In genomic region chr1:237457573-237457972, GRCh38 we compare ENCODE assay signal across 3 cellular contexts.
A peak's percentile ranks its signal among the peaks of the same experiment; 100 is the strongest.
TF ChIP-seq lines count a peak whose summit lies in the region.

No MANE protein-coding gene starts in this region.

TF ChIP-seq in IMR-90, 13 proteins besides CTCF, POLR2A, EP300 and RAD21:
- TF ChIP-seq MAFK (IDR thresholded peaks at IDR 0.05; ENCODE audit: low read depth, low read length), result peak; percentile 22
- no peak for TF ChIP-seq CHD1 (IDR thresholded peaks at IDR 0.05; ENCODE audit: low read depth, low read length)

TF ChIP-seq in K562, 482 proteins besides CTCF, POLR2A, EP300 and RAD21:
- TF ChIP-seq, protein P1, sequence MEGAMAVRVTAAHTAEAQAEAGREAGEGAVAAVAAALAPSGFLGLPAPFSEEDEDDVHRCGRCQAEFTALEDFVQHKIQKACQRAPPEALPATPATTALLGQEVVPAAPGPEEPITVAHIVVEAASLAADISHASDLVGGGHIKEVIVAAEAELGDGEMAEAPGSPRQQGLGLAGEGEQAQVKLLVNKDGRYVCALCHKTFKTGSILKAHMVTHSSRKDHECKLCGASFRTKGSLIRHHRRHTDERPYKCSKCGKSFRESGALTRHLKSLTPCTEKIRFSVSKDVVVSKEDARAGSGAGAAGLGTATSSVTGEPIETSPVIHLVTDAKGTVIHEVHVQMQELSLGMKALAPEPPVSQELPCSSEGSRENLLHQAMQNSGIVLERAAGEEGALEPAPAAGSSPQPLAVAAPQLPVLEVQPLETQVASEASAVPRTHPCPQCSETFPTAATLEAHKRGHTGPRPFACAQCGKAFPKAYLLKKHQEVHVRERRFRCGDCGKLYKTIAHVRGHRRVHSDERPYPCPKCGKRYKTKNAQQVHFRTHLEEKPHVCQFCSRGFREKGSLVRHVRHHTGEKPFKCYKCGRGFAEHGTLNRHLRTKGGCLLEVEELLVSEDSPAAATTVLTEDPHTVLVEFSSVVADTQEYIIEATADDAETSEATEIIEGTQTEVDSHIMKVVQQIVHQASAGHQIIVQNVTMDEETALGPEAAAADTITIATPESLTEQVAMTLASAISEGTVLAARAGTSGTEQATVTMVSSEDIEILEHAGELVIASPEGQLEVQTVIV (CRISPR knock-in tag; IDR thresholded peaks at IDR 0.05; ENCODE audit: borderline replicate concordance), result no peak
- TF ChIP-seq ZNF316 (IDR thresholded peaks at IDR 0.05) (peak; percentile 34; the same call in 1 of the 2 replicates), MAFF (IDR thresholded peaks at IDR 0.05; ENCODE audit: low read length) (0 out of 2 replicates have a peak, but pooled peaks have one; percentile 4), KLF6 (CRISPR knock-in tag; IDR thresholded peaks at IDR 0.05; ENCODE audit: borderline replicate concordance) (no peak)

TF ChIP-seq in SK-N-SH treated with all-trans-retinoic acid at 6 μM for 48 hours, 23 proteins besides CTCF, POLR2A, EP300 and RAD21:
- TF ChIP-seq PATZ1 (CRISPR knock-in tag; IDR thresholded peaks at IDR 0.05; ENCODE audit: borderline replicate concordance) (no peak), ARNTL (CRISPR knock-in tag; IDR thresholded peaks at IDR 0.05; ENCODE audit: borderline replicate concordance, low read depth) (no peak), ZC3H10 (CRISPR knock-in tag; IDR thresholded peaks at IDR 0.05) (no peak), BACH2 (CRISPR knock-in tag; IDR thresholded peaks at IDR 0.05; ENCODE audit: borderline replicate concordance) (no peak), ZFP3 (CRISPR knock-in tag; IDR thresholded peaks at IDR 0.05) (no peak), ZNF70 (CRISPR knock-in tag; IDR thresholded peaks at IDR 0.05) (no peak), PPARA (CRISPR knock-in tag; IDR thresholded peaks at IDR 0.05; ENCODE audit: borderline replicate concordance) (no peak), ISL1 (CRISPR knock-in tag; IDR thresholded peaks at IDR 0.05) (no peak), TOX (CRISPR knock-in tag; IDR thresholded peaks at IDR 0.05; ENCODE audit: borderline replicate concordance) (no peak), ESRRG (CRISPR knock-in tag; IDR thresholded peaks at IDR 0.05) (no peak), ZNF565 (CRISPR knock-in tag; conservative IDR thresholded peaks at IDR 0.05; ENCODE audit: low read depth) (no peak), GLIS3 (CRISPR knock-in tag; IDR thresholded peaks at IDR 0.05) (no peak)
- TF ChIP-seq, protein P2, sequence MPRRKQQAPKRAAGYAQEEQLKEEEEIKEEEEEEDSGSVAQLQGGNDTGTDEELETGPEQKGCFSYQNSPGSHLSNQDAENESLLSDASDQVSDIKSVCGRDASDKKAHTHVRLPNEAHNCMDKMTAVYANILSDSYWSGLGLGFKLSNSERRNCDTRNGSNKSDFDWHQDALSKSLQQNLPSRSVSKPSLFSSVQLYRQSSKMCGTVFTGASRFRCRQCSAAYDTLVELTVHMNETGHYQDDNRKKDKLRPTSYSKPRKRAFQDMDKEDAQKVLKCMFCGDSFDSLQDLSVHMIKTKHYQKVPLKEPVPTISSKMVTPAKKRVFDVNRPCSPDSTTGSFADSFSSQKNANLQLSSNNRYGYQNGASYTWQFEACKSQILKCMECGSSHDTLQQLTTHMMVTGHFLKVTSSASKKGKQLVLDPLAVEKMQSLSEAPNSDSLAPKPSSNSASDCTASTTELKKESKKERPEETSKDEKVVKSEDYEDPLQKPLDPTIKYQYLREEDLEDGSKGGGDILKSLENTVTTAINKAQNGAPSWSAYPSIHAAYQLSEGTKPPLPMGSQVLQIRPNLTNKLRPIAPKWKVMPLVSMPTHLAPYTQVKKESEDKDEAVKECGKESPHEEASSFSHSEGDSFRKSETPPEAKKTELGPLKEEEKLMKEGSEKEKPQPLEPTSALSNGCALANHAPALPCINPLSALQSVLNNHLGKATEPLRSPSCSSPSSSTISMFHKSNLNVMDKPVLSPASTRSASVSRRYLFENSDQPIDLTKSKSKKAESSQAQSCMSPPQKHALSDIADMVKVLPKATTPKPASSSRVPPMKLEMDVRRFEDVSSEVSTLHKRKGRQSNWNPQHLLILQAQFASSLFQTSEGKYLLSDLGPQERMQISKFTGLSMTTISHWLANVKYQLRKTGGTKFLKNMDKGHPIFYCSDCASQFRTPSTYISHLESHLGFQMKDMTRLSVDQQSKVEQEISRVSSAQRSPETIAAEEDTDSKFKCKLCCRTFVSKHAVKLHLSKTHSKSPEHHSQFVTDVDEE (CRISPR knock-in tag; IDR thresholded peaks at IDR 0.05), result no peak
- TF ChIP-seq, protein P3, sequence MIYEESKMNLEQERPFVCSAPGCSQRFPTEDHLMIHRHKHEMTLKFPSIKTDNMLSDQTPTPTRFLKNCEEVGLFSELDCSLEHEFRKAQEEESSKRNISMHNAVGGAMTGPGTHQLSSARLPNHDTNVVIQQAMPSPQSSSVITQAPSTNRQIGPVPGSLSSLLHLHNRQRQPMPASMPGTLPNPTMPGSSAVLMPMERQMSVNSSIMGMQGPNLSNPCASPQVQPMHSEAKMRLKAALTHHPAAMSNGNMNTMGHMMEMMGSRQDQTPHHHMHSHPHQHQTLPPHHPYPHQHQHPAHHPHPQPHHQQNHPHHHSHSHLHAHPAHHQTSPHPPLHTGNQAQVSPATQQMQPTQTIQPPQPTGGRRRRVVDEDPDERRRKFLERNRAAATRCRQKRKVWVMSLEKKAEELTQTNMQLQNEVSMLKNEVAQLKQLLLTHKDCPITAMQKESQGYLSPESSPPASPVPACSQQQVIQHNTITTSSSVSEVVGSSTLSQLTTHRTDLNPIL (CRISPR knock-in tag; IDR thresholded peaks at IDR 0.05; ENCODE audit: low read depth), result no peak
